In the genomic region with DNA sequence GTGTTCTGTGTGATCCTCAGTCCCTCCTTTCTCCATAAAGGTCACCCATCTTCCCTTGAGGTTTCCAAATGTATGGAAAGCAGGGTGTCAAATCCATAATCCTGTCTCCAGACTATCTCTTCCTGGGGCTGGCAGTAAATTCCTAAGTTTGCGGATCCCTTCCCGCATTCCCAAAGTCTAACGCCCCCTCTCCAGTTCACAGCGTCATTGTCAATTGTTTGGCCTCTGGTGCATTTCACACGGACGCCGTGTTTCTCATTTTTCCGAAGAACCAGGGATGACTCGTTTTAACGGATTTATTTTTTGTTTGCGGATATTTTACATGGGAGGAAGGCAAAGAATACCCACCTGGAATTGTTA, we compare ENCODE assay signal across 9 cellular contexts. TPM values are rescaled to one million over a fixed set of nuclear protein-coding genes. Genes with fewer than 3 reads are reported as not detected.
DNase-seq lines count a peak whose midpoint lies in the region; ATAC-seq, FAIRE-seq and TF ChIP-seq lines count a peak whose summit lies in the region.
"Had no signal": no experiment of that assay in that cellular context is flagged by ENCODE, and none has a peak within 500 bp of the region (broad histone marks: within the 10 kb centered on the region; RNA-seq: fewer than 3 reads in every experiment).

No MANE protein-coding gene starts in this region.

- 2 to 14% methylated on average over 11 of the region's 11 CpGs for WGBS in upper lobe of left lung, 2 donors

- H3K27me3 Mint-ChIP-seq in activated naive CD4-positive, alpha-beta T cell treated with anti-CD3 and anti-CD28 coated beads, Interleukin-2, amount 50 U/mL, for 24 hours = no peaks in the 10 kb centered on the region

- TF ChIP-seq CTCF in upper lobe of left lung (IDR thresholded peaks at IDR 0.05) = no peak

- peaks cover 18% of the 10 kb centered on the region for H3K4me1 ChIP-seq in mononuclear cell (ENCODE audit: insufficient read depth, low read length)
- H3K4me1 ChIP-seq in upper lobe of left lung = peaks cover 0 to 7% (median 3%) of the 10 kb centered on the region in 4 donors
- H3K4me1 ChIP-seq: Caco-2 had no signal

- H3K9me3 ChIP-seq in mononuclear cell (ENCODE audit: low read depth, low read length) = peaks cover 24% of the 10 kb centered on the region
- H3K9me3 ChIP-seq in upper lobe of left lung = peaks cover 0 to 68% (median 35%) of the 10 kb centered on the region in 4 donors

- H3K9me3 Mint-ChIP-seq in activated naive CD4-positive, alpha-beta T cell treated with anti-CD3 and anti-CD28 coated beads, Interleukin-2, amount 50 U/mL, for 24 hours = no peaks in the 10 kb centered on the region

- peaks cover 5% of the 10 kb centered on the region for H3K27me3 ChIP-seq in mononuclear cell (ENCODE audit: insufficient read depth, low read length)
- H3K27me3 ChIP-seq in upper lobe of left lung = no peaks in the 10 kb centered on the region

- peak overlapping the region; percentile 40 for H3K4me3 ChIP-seq in mononuclear cell (ENCODE audit: low read length)
- peak overlapping the region; percentile 60 to 73 (median 71) for H3K4me3 ChIP-seq in upper lobe of left lung

- H3K4me3 Mint-ChIP-seq in activated naive CD4-positive, alpha-beta T cell treated with anti-CD3 and anti-CD28 coated beads, Interleukin-2, amount 50 U/mL, for 24 hours = peak overlapping the region; percentile 85

- TF ChIP-seq POLR2A in upper lobe of left lung (IDR thresholded peaks at IDR 0.05) = no peak
- no peak for TF ChIP-seq POLR2A in erythroblast (IDR thresholded peaks at IDR 0.05; ENCODE audit: low read length)

- peak overlapping the region; percentile 74 for H3K27ac Mint-ChIP-seq in activated naive CD4-positive, alpha-beta T cell treated with anti-CD3 and anti-CD28 coated beads, Interleukin-2, amount 50 U/mL, for 24 hours

- peaks cover 55% of the 10 kb centered on the region for H3K4me1 Mint-ChIP-seq in activated naive CD4-positive, alpha-beta T cell treated with anti-CD3 and anti-CD28 coated beads, Interleukin-2, amount 50 U/mL, for 24 hours

- no peak for TF ChIP-seq EP300 in upper lobe of left lung (IDR thresholded peaks at IDR 0.05)

- H3K27ac ChIP-seq in upper lobe of left lung = peak overlapping the region; percentile 64 to 87 (median 70)

- peaks cover 26% of the 10 kb centered on the region for H3K36me3 Mint-ChIP-seq in activated naive CD4-positive, alpha-beta T cell treated with anti-CD3 and anti-CD28 coated beads, Interleukin-2, amount 50 U/mL, for 24 hours

- no peak for FAIRE-seq in GM19239 (lab: Jason Lieb, UNC)

- peaks cover 0 to 8% (median 0%) of the 10 kb centered on the region in 4 donors for H3K36me3 ChIP-seq in upper lobe of left lung

- ATAC-seq in upper lobe of left lung (ENCODE audit: low FRiP score in 2 of 2) = no peak

- DNase-seq in activated naive CD4-positive, alpha-beta T cell (lab: John Stamatoyannopoulos, UW) = no peak
- DNase-seq in cerebellar cortex (ENCODE audit: low spot score) (peak; percentile 12), upper lobe of left lung (no peak), UCSD-AML1 (lab: John Stamatoyannopoulos, UW; ENCODE audit: unreplicated experiment) (no peak), erythroblast (lab: John Stamatoyannopoulos, UW) (no peak), GM19239 (ENCODE audit: insufficient read length, low spot score) (no peak)
- DNase-seq: Caco-2 had no signal

RNA-seq across cellular contexts. Expression of gene ZNF136, which starts 32.6 kb away (rescaled TPM):
- 67.0 TPM for total RNA-seq in mononuclear cell
- 10 to 100 TPM in 2 of 6 donors, 1 to 10 TPM in 4; 5.7 to 15.2 (median 9.2) TPM for total RNA-seq in upper lobe of left lung

RNA-seq across cellular contexts. Expression of gene ZNF625, which starts 38.9 kb away (rescaled TPM):
- total RNA-seq in mononuclear cell (1.7 TPM), upper lobe of left lung (1 to 10 TPM; 3.0 to 9.8 (median 5.0) TPM)
- total RNA-seq: Caco-2 had no signal

RNA-seq across cellular contexts. Expression of gene ZNF20, which starts 55.3 kb away (rescaled TPM):
- total RNA-seq in mononuclear cell (1.9 TPM), upper lobe of left lung (1 to 10 TPM in 5 of 6 donors, not detected in 1; 1.9 to 5.4 (median 4.1) TPM)
